Comparison of ENCODE assay signal across 9 cellular contexts in the genomic region with DNA sequence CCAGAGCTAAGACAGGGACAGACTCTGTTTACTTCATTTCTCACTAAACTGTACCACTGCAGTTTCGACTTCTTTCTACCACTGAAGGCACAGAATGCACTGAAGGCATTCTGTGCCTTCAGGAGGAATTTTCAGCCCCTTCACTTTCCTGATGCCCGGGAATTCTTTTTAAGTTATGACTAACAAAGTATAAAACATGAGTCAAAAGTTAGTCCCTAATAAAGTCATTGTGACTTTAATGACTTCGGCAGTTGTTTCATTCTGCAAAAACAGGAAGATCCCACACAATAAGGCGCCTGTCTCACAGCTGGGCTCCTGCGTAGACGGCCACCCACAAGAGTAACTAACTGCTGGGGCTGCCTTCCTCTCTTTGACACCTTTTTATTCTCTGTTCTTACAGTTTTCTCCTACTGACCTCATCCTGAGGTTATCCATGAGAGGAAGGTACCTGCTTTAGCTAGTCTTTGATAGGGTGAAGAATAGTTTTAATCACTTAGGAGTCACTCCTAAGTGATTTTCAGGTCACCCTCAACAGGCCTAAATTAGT.
DNase-seq lines count a peak whose midpoint lies in the region; ATAC-seq and TF ChIP-seq lines count a peak whose summit lies in the region.
"Had no signal": no experiment of that assay in that cellular context is flagged by ENCODE, and none has a peak within 500 bp of the region (broad histone marks: within the 10 kb centered on the region; RNA-seq: fewer than 3 reads in every experiment).

No MANE protein-coding gene starts in this region.

- no peak overlapping the region for H3K4me3 Mint-ChIP-seq in mesothelial cell of epicardium

- H3K79me2 ChIP-seq in mesendoderm (ENCODE audit: control insufficient read depth, insufficient read depth, low read length) = peaks cover 6% of the 10 kb centered on the region

- H3K4me1 Mint-ChIP-seq in mesothelial cell of epicardium = peaks cover 62% of the 10 kb centered on the region

- no peak overlapping the region for H2AK5ac ChIP-seq in mesendoderm (ENCODE audit: low read length)

- H3K9me3 ChIP-seq in uterus = no peaks in the 10 kb centered on the region

- H3K27me3 Mint-ChIP-seq in mesothelial cell of epicardium (ENCODE audit: low read depth) = no peaks in the 10 kb centered on the region

- H3K4me2 ChIP-seq in mesendoderm (ENCODE audit: low read length) = no peak overlapping the region

- ATAC-seq in GM18519 (IDR thresholded peaks at IDR 0.05; ENCODE audit: low FRiP score, unreplicated experiment) (peak; percentile 53), HG02642 (IDR thresholded peaks at IDR 0.05; ENCODE audit: poor library complexity, unreplicated experiment) (peak; percentile 70)

- peak overlapping the region; percentile 57 for H2BK15ac ChIP-seq in mesendoderm (replicated peaks; ENCODE audit: low read depth)

- TF ChIP-seq POLR2A in uterus (IDR thresholded peaks at IDR 0.05) = no peak

- no peaks in the 10 kb centered on the region for H3K36me3 Mint-ChIP-seq in mesothelial cell of epicardium

- H2BK5ac ChIP-seq in mesendoderm (ENCODE audit: low read length) = peak overlapping the region; percentile 84

- no peak overlapping the region for H4K5ac ChIP-seq in mesendoderm (ENCODE audit: low read length)

- no peak overlapping the region for H3K27ac Mint-ChIP-seq in mesothelial cell of epicardium

- H3K4me1 ChIP-seq in mesendoderm (ENCODE audit: control insufficient read depth, low read depth, low read length) = peaks cover 29% of the 10 kb centered on the region
- H3K4me1 ChIP-seq in uterus = no peaks in the 10 kb centered on the region

- peak overlapping the region; percentile 53 for H3K9ac ChIP-seq in mesendoderm (ENCODE audit: low read length)

- TF ChIP-seq CTCF in uterus (IDR thresholded peaks at IDR 0.05) = no peak
- no peak for TF ChIP-seq CTCF in mesothelial cell of epicardium (IDR thresholded peaks at IDR 0.05; ENCODE audit: unreplicated experiment)

- H3K18ac ChIP-seq in mesendoderm (ENCODE audit: low read length) = peak overlapping the region; percentile 95

- peak overlapping the region; percentile 77 for H3K56ac ChIP-seq in mesendoderm (ENCODE audit: low read length)

- WGBS in mesendoderm (ENCODE audit: extremely low coverage, insufficient coverage, low lambda C conversion rate) = no CpG with 5 or more reads among the region's 6 CpGs

- peak; percentile 78 for DNase-seq in NOMO-1 treated with DMSO at 0.1 percent for 48 hours (lab: John Stamatoyannopoulos, UW; ENCODE audit: unreplicated experiment)
- DNase-seq in astrocyte of the hippocampus (ENCODE audit: low read depth, low spot score) = peak; percentile 42
- DNase-seq in mesendoderm = peak; percentile 86
- DNase-seq in uterus = no peak
- DNase-seq in DMS153 treated with DMSO at 0.1 percent for 48 hours (lab: John Stamatoyannopoulos, UW; ENCODE audit: unreplicated experiment) = no peak
- no peak for DNase-seq in mesothelial cell of epicardium (ENCODE audit: low spot score in 2 of 2, unreplicated experiment in 2 of 2)

- no peaks in the 10 kb centered on the region for H3K9me3 Mint-ChIP-seq in mesothelial cell of epicardium

- intact Hi-C loops in uterus (cut with DNase I; ENCODE audit: low total_unique reads) = no loop called here

- H3K27ac ChIP-seq in mesendoderm (ENCODE audit: low read depth, low read length) (peak overlapping the region; percentile 93), uterus (peak overlapping the region; percentile 41 to 60)
- H3K27ac ChIP-seq: VCaP had no signal

- H3K23ac ChIP-seq in mesendoderm (ENCODE audit: low read length) = no peak overlapping the region

- H3K4ac ChIP-seq in mesendoderm (ENCODE audit: low read depth, low read length) = peak overlapping the region; percentile 4

- H3K27me3 ChIP-seq in mesendoderm (ENCODE audit: insufficient read depth, low read length, poor library complexity) (no peaks in the 10 kb centered on the region), uterus (no peaks in the 10 kb centered on the region)

- H3K4me3 ChIP-seq in mesendoderm (ENCODE audit: low read length) (no peak overlapping the region), uterus (no peak overlapping the region)

- H2BK120ac ChIP-seq in mesendoderm (ENCODE audit: low read depth, low read length) = peak overlapping the region; percentile 88

- no peaks in the 10 kb centered on the region for H3K79me1 ChIP-seq in mesendoderm (ENCODE audit: low read length)

- no peak overlapping the region for H4K8ac ChIP-seq in mesendoderm (ENCODE audit: low read depth, low read length)

- H3K36me3 ChIP-seq in mesendoderm (ENCODE audit: control insufficient read depth, insufficient read depth, low read length) (no peaks in the 10 kb centered on the region), uterus (no peaks in the 10 kb centered on the region)

Comparison
In these comparisons a context has a peak if more than half of its experiments do, and no peak if none do; other contexts are left out.
1. DNase-seq: peak in NOMO-1 treated with DMSO at 0.1 percent for 48 hours (single experiment), astrocyte of the hippocampus (single experiment) and mesendoderm (single experiment); none in uterus (0 of 2), DMS153 treated with DMSO at 0.1 percent for 48 hours (single experiment) and mesothelial cell of epicardium (0 of 2).